Comparison of ENCODE assay signal across 32 cellular contexts in the genomic region with DNA sequence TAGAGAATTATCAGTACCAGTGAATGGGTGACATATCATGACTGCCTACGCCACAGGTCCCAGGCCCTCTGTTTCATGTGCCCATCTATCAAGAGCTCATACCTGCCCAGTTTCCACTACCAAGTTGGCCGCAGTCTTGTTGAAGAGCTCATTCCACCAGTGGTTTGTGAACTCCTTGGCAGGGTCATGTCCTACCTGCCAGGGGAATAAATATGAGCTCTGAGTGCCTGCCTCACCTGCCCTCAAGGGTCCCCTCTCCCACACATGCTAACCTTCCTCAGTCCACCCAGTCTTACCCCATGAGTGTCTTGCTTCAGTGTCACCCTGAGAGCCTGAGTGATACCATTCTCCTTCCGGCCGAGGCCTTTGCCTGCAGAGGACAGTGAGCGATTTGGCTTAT. TPM values are rescaled to one million over a fixed set of nuclear protein-coding genes. Genes with fewer than 3 reads are reported as not detected.
A peak's percentile ranks its signal among the peaks of the same experiment; 100 is the strongest.
DNase-seq lines count a peak whose midpoint lies in the region; ATAC-seq and TF ChIP-seq lines count a peak whose summit lies in the region.
"Had no signal": no experiment of that assay in that cellular context is flagged by ENCODE, and none has a peak within 500 bp of the region (broad histone marks: within the 10 kb centered on the region; RNA-seq: fewer than 3 reads in every experiment).

No MANE protein-coding gene starts in this region.

- peaks cover 47 to 57% of the 10 kb centered on the region in 2 experiments for H3K36me3 ChIP-seq in SK-N-SH (replicated peaks in 1 of 2; ENCODE audit: control insufficient read depth in 1 of 2, insufficient read depth in 2 of 2, low read length in 1 of 2)

- CTCF ChIA-PET in activated CD4-positive, alpha-beta T cell treated with anti-CD3 and anti-CD28 coated beads for 36 hours (lab: Charles Lee): interaction anchor here (0.6 to 3.6 kb wide), 9 partner anchors 10 to 213 kb away, joined by 3 to 17 read pairs (median 3); no protein-coding TSS in a partner anchor
- CTCF ChIA-PET in SK-N-SH (lab: Yijun Ruan, JAX): interaction anchor here (1.1 to 4.4 kb wide), 4 partner anchors 10 to 29 kb away, joined by 4 to 21 read pairs (median 7); no protein-coding TSS in a partner anchor

- H3K4me3 ChIP-seq in SK-N-SH (ENCODE audit: low read depth in 2 of 2, low read length in 1 of 2): no peak overlapping the region
- H3K4me3 ChIP-seq: gastroesophageal sphincter, K562 had no signal

- H3K4me1 Mint-ChIP-seq in activated CD4-positive, alpha-beta T cell treated with anti-CD3 and anti-CD28 coated beads for 36 hours: peaks cover 49% of the 10 kb centered on the region
- H3K4me1 Mint-ChIP-seq in stimulated activated naive CD8-positive, alpha-beta T cell treated with anti-CD3 and anti-CD28 coated beads, Interleukin-15, Interleukin-2, amounts not matched to agents 100 ng/mL and 50 ng/mL, for 24 hours (ENCODE audit: low read depth): peaks cover 65% of the 10 kb centered on the region
- peaks cover 20 to 29% of the 10 kb centered on the region in 2 donors for H3K4me1 Mint-ChIP-seq in effector memory CD8-positive, alpha-beta T cell (ENCODE audit: low read depth in 2 of 2)

- no peak for ATAC-seq in activated CD4-positive, alpha-beta T cell treated with anti-CD3 and anti-CD28 coated beads for 36 hours
- ATAC-seq in stimulated activated naive CD8-positive, alpha-beta T cell treated with anti-CD3 and anti-CD28 coated beads, Interleukin-15, Interleukin-2, amounts not matched to agents 100 U/mL and 50 U/mL, for 24 hours: no peak
- no peak for ATAC-seq in effector memory CD8-positive, alpha-beta T cell (replicated peaks)
- ATAC-seq in GM19324 (IDR thresholded peaks at IDR 0.05; ENCODE audit: low FRiP score, unreplicated experiment): no peak
- ATAC-seq: gastroesophageal sphincter; K562; stimulated activated naive B cell treated with anti-CD40 and anti-IgM and Interleukin-4, amounts not matched to agents 10 μg/mL and 1 μg/mL and 100 μg/mL, for 72 hours had no signal

- H3K4me1 ChIP-seq in SK-N-SH (ENCODE audit: control insufficient read depth in 1 of 2, insufficient read depth in 2 of 2, low read depth in 1 of 2, low read length in 1 of 2): peaks cover 6 to 9% of the 10 kb centered on the region in 2 experiments; a peak in 2 of 4 replicates

- no peak overlapping the region for H3K4me3 Mint-ChIP-seq in activated CD4-positive, alpha-beta T cell treated with anti-CD3 and anti-CD28 coated beads for 36 hours
- no peak overlapping the region for H3K4me3 Mint-ChIP-seq in stimulated activated naive CD8-positive, alpha-beta T cell treated with anti-CD3 and anti-CD28 coated beads, Interleukin-15, Interleukin-2, amounts not matched to agents 100 ng/mL and 50 ng/mL, for 24 hours
- no peak overlapping the region for H3K4me3 Mint-ChIP-seq in effector memory CD8-positive, alpha-beta T cell
- H3K4me3 Mint-ChIP-seq: H9; stimulated activated naive B cell treated with anti-CD40 and anti-IgM and Interleukin-4, amounts not matched to agents 10 μg/mL and 1 μg/mL and 100 μg/mL, for 72 hours had no signal

- POLR2A ChIA-PET in activated CD4-positive, alpha-beta T cell treated with anti-CD3 and anti-CD28 coated beads for 36 hours (lab: Charles Lee): no interaction called here
- POLR2A ChIA-PET in SK-N-SH (lab: Yijun Ruan, JAX): interaction anchor here (1.1 kb wide), 1 partner anchor 97 kb away, joined by 3 read pairs; no protein-coding TSS in a partner anchor

- no peaks in the 10 kb centered on the region for H3K9me2 ChIP-seq in SK-N-SH

- peak overlapping the region; percentile 48 for H3K27ac Mint-ChIP-seq in activated CD4-positive, alpha-beta T cell treated with anti-CD3 and anti-CD28 coated beads for 36 hours
- H3K27ac Mint-ChIP-seq in stimulated activated naive CD8-positive, alpha-beta T cell treated with anti-CD3 and anti-CD28 coated beads, Interleukin-15, Interleukin-2, amounts not matched to agents 100 ng/mL and 50 ng/mL, for 24 hours: peak overlapping the region; percentile 56
- H3K27ac Mint-ChIP-seq in effector memory CD8-positive, alpha-beta T cell: peak overlapping the region; percentile 32 to 72
- H3K27ac Mint-ChIP-seq: H9 had no signal

- TF ChIP-seq RAD21 in SK-N-SH (IDR thresholded peaks at IDR 0.05; ENCODE audit: low read length): no peak

- no peaks in the 10 kb centered on the region for H3K9me3 ChIP-seq in SK-N-SH
- H3K9me3 ChIP-seq: gastroesophageal sphincter had no signal

- no peak overlapping the region for H2AFZ ChIP-seq in SK-N-SH (ENCODE audit: low read depth)

- no peak overlapping the region for H3K4me2 ChIP-seq in SK-N-SH

- TF ChIP-seq EP300 in SK-N-SH (IDR thresholded peaks at IDR 0.05; ENCODE audit: borderline replicate concordance in 1 of 2, low read depth in 1 of 2, low read length in 1 of 2): no peak

- no peaks in the 10 kb centered on the region for H3K27me3 Mint-ChIP-seq in activated CD4-positive, alpha-beta T cell treated with anti-CD3 and anti-CD28 coated beads for 36 hours
- no peaks in the 10 kb centered on the region for H3K27me3 Mint-ChIP-seq in stimulated activated naive CD8-positive, alpha-beta T cell treated with anti-CD3 and anti-CD28 coated beads, Interleukin-15, Interleukin-2, amounts not matched to agents 100 ng/mL and 50 ng/mL, for 24 hours
- no peaks in the 10 kb centered on the region for H3K27me3 Mint-ChIP-seq in effector memory CD8-positive, alpha-beta T cell
- H3K27me3 Mint-ChIP-seq: naive B cell; stimulated activated naive B cell treated with anti-CD40 and anti-IgM and Interleukin-4, amounts not matched to agents 10 μg/mL and 1 μg/mL and 100 μg/mL, for 72 hours had no signal

- DNase-seq in activated CD4-positive, alpha-beta T cell treated with anti-CD3 and anti-CD28 coated beads for 36 hours: no peak
- DNase-seq in activated CD4-positive, alpha-beta T cell treated with anti-CD3 and anti-CD28 coated beads, Interleukin-2, amount 50 U/mL, for 1 hour: no peak
- DNase-seq in stimulated activated naive CD8-positive, alpha-beta T cell treated with anti-CD3 and anti-CD28 coated beads, Interleukin-15, Interleukin-2, amounts not matched to agents 100 U/mL and 50 U/mL, for 24 hours: no peak
- no peak for DNase-seq in effector memory CD8-positive, alpha-beta T cell
- DNase-seq in SK-N-SH (no peak), anterior cingulate cortex (lab: John Stamatoyannopoulos, UW) (no peak)
- DNase-seq: activated CD8-positive, alpha-beta memory T cell treated with anti-CD3 and anti-CD28 coated beads, Interleukin-2, amount 50 U/mL, for 48 hours; activated effector memory CD4-positive, alpha-beta T cell treated with Interleukin-2 at 50 U/mL for 16 hours; AML-193; brain microvascular endothelial cell; H9; midbrain; naive B cell; NCI-H1048; NCI-H1694 treated with DMSO at 0.1 percent for 48 hours; NCI-H2171; SHP77 treated with DMSO at 0.1 percent for 48 hours; stimulated activated naive B cell treated with anti-CD40 and anti-IgM and Interleukin-4, amounts not matched to agents 10 μg/mL and 1 μg/mL and 100 μg/mL, for 72 hours; T-helper 9 cell had no signal

- peaks cover 52% of the 10 kb centered on the region for H3K36me3 Mint-ChIP-seq in activated CD4-positive, alpha-beta T cell treated with anti-CD3 and anti-CD28 coated beads for 36 hours (ENCODE audit: low read depth)
- H3K36me3 Mint-ChIP-seq in stimulated activated naive CD8-positive, alpha-beta T cell treated with anti-CD3 and anti-CD28 coated beads, Interleukin-15, Interleukin-2, amounts not matched to agents 100 ng/mL and 50 ng/mL, for 24 hours (ENCODE audit: low read depth): peaks cover 67% of the 10 kb centered on the region
- H3K36me3 Mint-ChIP-seq in effector memory CD8-positive, alpha-beta T cell (ENCODE audit: insufficient read depth): peaks cover 17% of the 10 kb centered on the region

- H3K79me2 ChIP-seq in SK-N-SH (ENCODE audit: insufficient read depth): peaks cover 32% of the 10 kb centered on the region

- H3K27ac ChIP-seq in SK-N-SH (ENCODE audit: low read depth in 2 of 2, low read length in 1 of 2): no peak overlapping the region
- H3K27ac ChIP-seq: brain microvascular endothelial cell, gastroesophageal sphincter had no signal

- no peaks in the 10 kb centered on the region for H3K27me3 ChIP-seq in SK-N-SH (ENCODE audit: insufficient read depth)
- H3K27me3 ChIP-seq: brain microvascular endothelial cell, gastroesophageal sphincter had no signal

- WGBS in SK-N-SH (ENCODE audit: low lambda C conversion rate): 93% methylated on average over 5 of the region's 5 CpGs

- H3F3A ChIP-seq in SK-N-SH (replicated peaks; ENCODE audit: insufficient read depth): peaks cover 19% of the 10 kb centered on the region

- TF ChIP-seq CTCF in SK-N-SH (IDR thresholded peaks at IDR 0.05): no peak

- no peaks in the 10 kb centered on the region for H3K9me3 Mint-ChIP-seq in activated CD4-positive, alpha-beta T cell treated with anti-CD3 and anti-CD28 coated beads for 36 hours (ENCODE audit: low read depth)
- no peaks in the 10 kb centered on the region for H3K9me3 Mint-ChIP-seq in stimulated activated naive CD8-positive, alpha-beta T cell treated with anti-CD3 and anti-CD28 coated beads, Interleukin-15, Interleukin-2, amounts not matched to agents 100 ng/mL and 50 ng/mL, for 24 hours
- no peaks in the 10 kb centered on the region for H3K9me3 Mint-ChIP-seq in effector memory CD8-positive, alpha-beta T cell
- H3K9me3 Mint-ChIP-seq: H9; naive B cell; stimulated activated naive B cell treated with anti-CD40 and anti-IgM and Interleukin-4, amounts not matched to agents 10 μg/mL and 1 μg/mL and 100 μg/mL, for 72 hours had no signal

- no peaks in the 10 kb centered on the region for H4K20me1 ChIP-seq in SK-N-SH (ENCODE audit: insufficient read depth)

- intact Hi-C loops in activated CD4-positive, alpha-beta T cell treated with anti-CD3 and anti-CD28 coated beads for 36 hours (cut with DNase I, micrococcal nuclease): no loop called here

- no peak overlapping the region for H3K9ac ChIP-seq in SK-N-SH

RNA-seq across cellular contexts. Expression of a gene that starts 3.2 kb away (rescaled TPM):
- 10 to 100 TPM; 38.5 to 48.7 TPM for total RNA-seq in activated CD4-positive, alpha-beta T cell treated with anti-CD3 and anti-CD28 coated beads for 36 hours
- polyA plus RNA-seq in SK-N-SH (2012; rRNA removed): 36.6 and 46.8 TPM in 2 replicates
- 45.1 and 47.1 TPM in 2 replicates for polyA plus RNA-seq in SK-N-SH (2012; cell fraction: cytosol; rRNA removed)
- polyA plus RNA-seq in SK-N-SH (2012; cell fraction: nucleus; rRNA removed): 41.7 and 60.0 TPM in 2 replicates

RNA-seq across cellular contexts. Expression of a gene that starts 6.5 kb away (rescaled TPM):
- total RNA-seq in activated CD4-positive, alpha-beta T cell treated with anti-CD3 and anti-CD28 coated beads for 36 hours: 10 to 100 TPM; 79.9 to 82.0 TPM
- polyA plus RNA-seq in SK-N-SH (2012; rRNA removed): 68.5 and 98.4 TPM in 2 replicates
- polyA plus RNA-seq in SK-N-SH (2012; cell fraction: cytosol; rRNA removed): 66.1 and 89.0 TPM in 2 replicates
- polyA plus RNA-seq in SK-N-SH (2012; cell fraction: nucleus; rRNA removed): 57.4 and 64.6 TPM in 2 replicates

RNA-seq across cellular contexts. Expression of a gene that starts 18.6 kb away (rescaled TPM):
- 1 to 10 TPM; 7.3 to 9.1 TPM for total RNA-seq in activated CD4-positive, alpha-beta T cell treated with anti-CD3 and anti-CD28 coated beads for 36 hours
- polyA plus RNA-seq in SK-N-SH (2012; rRNA removed): not detected in 2 replicates
- not detected in 2 replicates for polyA plus RNA-seq in SK-N-SH (2012; cell fraction: cytosol; rRNA removed)
- polyA plus RNA-seq in SK-N-SH (2012; cell fraction: nucleus; rRNA removed): not detected in 2 replicates
- total RNA-seq: A172, chondrocyte, gastroesophageal sphincter, HT1080, K562, kidney epithelial cell, NCI-H460, omental fat pad, pulmonary artery endothelial cell, temporal lobe, ureter had no signal
- polyA plus RNA-seq: K562 had no signal

RNA-seq across cellular contexts. Expression of a gene that starts 21.1 kb away (rescaled TPM):
- under 1 TPM in 1 of 2 experiments, not detected in 1; 0.34 TPM for total RNA-seq in activated CD4-positive, alpha-beta T cell treated with anti-CD3 and anti-CD28 coated beads for 36 hours
- 0.10 and 0.20 TPM in 2 replicates for polyA plus RNA-seq in SK-N-SH (2012; rRNA removed)
- polyA plus RNA-seq in SK-N-SH (2012; cell fraction: cytosol; rRNA removed): not detected in 2 replicates
- polyA plus RNA-seq in SK-N-SH (2012; cell fraction: nucleus; rRNA removed): 0.98 and 1.1 TPM in 2 replicates
- total RNA-seq: chondrocyte, HT1080, kidney epithelial cell, NCI-H460, pulmonary artery endothelial cell had no signal

RNA-seq across cellular contexts. Expression of a gene that starts 25.8 kb away (rescaled TPM):
- total RNA-seq in activated CD4-positive, alpha-beta T cell treated with anti-CD3 and anti-CD28 coated beads for 36 hours: 10 to 100 TPM; 14.9 to 16.0 TPM
- 14.4 and 15.6 TPM in 2 replicates for polyA plus RNA-seq in SK-N-SH (2012; rRNA removed)
- 3.6 and 5.8 TPM in 2 replicates for polyA plus RNA-seq in SK-N-SH (2012; cell fraction: cytosol; rRNA removed)
- 80.7 and 85.0 TPM in 2 replicates for polyA plus RNA-seq in SK-N-SH (2012; cell fraction: nucleus; rRNA removed)
